In the genomic region with DNA sequence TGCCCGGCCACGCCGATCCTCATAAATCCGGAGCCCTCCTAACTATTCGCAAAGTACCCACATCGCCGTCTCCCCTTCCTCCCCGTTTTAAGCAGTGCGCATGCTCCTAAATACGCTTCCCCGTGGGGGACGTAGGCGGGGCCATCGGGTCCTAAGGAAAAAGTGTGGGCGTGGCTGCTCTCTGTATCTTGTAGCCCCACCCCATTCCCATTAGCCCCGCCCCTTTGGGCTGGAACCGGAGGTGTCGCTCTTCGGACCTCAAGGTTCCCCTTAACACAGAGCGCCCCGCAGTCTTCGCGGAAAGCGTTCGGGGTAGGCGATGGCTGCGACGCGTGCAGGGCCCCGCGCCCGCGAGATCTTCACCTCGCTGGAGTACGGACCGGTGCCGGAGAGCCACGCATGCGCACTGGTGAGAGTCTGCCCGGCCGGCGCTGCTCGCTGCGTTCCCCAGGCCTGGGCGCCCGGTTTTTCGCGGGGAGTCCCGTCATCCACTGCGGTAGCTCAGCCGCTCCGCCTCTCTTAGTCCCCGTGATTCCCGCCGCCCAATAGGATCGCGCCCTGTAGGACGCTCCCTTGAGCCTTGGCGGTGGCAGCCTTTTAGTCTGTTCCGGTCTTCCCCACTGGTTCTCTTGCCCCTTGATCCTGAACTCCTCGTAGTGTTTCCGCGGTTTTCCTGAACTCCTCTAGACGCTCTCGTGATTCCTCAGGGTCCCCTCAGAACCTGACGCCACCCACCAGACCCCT, we compare ENCODE assay signal across 1 cellular context.
TF ChIP-seq lines count a peak whose summit lies in the region.

A gene (plus strand): TSS at position 213 of the 744 bp plus-strand sequence. CDS start 107 bp downstream, at position 320.

TF ChIP-seq in HepG2, 621 proteins besides CTCF, POLR2A, EP300 and RAD21 (continued from another document and continues in another):
- TF ChIP-seq, protein P1, sequence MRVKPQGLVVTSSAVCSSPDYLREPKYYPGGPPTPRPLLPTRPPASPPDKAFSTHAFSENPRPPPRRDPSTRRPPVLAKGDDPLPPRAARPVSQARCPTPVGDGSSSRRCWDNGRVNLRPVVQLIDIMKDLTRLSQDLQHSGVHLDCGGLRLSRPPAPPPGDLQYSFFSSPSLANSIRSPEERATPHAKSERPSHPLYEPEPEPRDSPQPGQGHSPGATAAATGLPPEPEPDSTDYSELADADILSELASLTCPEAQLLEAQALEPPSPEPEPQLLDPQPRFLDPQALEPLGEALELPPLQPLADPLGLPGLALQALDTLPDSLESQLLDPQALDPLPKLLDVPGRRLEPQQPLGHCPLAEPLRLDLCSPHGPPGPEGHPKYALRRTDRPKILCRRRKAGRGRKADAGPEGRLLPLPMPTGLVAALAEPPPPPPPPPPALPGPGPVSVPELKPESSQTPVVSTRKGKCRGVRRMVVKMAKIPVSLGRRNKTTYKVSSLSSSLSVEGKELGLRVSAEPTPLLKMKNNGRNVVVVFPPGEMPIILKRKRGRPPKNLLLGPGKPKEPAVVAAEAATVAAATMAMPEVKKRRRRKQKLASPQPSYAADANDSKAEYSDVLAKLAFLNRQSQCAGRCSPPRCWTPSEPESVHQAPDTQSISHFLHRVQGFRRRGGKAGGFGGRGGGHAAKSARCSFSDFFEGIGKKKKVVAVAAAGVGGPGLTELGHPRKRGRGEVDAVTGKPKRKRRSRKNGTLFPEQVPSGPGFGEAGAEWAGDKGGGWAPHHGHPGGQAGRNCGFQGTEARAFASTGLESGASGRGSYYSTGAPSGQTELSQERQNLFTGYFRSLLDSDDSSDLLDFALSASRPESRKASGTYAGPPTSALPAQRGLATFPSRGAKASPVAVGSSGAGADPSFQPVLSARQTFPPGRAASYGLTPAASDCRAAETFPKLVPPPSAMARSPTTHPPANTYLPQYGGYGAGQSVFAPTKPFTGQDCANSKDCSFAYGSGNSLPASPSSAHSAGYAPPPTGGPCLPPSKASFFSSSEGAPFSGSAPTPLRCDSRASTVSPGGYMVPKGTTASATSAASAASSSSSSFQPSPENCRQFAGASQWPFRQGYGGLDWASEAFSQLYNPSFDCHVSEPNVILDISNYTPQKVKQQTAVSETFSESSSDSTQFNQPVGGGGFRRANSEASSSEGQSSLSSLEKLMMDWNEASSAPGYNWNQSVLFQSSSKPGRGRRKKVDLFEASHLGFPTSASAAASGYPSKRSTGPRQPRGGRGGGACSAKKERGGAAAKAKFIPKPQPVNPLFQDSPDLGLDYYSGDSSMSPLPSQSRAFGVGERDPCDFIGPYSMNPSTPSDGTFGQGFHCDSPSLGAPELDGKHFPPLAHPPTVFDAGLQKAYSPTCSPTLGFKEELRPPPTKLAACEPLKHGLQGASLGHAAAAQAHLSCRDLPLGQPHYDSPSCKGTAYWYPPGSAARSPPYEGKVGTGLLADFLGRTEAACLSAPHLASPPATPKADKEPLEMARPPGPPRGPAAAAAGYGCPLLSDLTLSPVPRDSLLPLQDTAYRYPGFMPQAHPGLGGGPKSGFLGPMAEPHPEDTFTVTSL (CRISPR knock-in tag; IDR thresholded peaks at IDR 0.05; ENCODE audit: borderline replicate concordance): no peak
- no peak for TF ChIP-seq ZNF251 (CRISPR knock-in tag; IDR thresholded peaks at IDR 0.05)
- TF ChIP-seq, protein P2, sequence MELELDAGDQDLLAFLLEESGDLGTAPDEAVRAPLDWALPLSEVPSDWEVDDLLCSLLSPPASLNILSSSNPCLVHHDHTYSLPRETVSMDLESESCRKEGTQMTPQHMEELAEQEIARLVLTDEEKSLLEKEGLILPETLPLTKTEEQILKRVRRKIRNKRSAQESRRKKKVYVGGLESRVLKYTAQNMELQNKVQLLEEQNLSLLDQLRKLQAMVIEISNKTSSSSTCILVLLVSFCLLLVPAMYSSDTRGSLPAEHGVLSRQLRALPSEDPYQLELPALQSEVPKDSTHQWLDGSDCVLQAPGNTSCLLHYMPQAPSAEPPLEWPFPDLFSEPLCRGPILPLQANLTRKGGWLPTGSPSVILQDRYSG (CRISPR knock-in tag; IDR thresholded peaks at IDR 0.05): no peak
- no peak for TF ChIP-seq LCORL (IDR thresholded peaks at IDR 0.05)
- peak; percentile 27; the same call in 1 of the 2 replicates for TF ChIP-seq LCORL (CRISPR knock-in tag; IDR thresholded peaks at IDR 0.05)
- TF ChIP-seq, protein P3, sequence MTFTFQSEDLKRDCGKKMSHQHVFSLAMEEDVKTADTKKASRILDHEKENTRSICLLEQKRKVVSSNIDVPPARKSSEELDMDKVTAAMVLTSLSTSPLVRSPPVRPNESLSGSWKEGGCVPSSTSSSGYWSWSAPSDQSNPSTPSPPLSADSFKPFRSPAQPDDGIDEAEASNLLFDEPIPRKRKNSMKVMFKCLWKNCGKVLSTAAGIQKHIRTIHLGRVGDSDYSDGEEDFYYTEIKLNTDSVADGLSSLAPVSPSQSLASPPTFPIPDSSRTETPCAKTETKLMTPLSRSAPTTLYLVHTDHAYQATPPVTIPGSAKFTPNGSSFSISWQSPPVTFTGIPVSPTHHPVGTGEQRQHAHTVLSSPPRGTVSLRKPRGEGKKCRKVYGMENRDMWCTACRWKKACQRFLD (CRISPR knock-in tag; IDR thresholded peaks at IDR 0.05; ENCODE audit: borderline replicate concordance): no peak; the same call in 1 of the 2 replicates
- no peak for TF ChIP-seq PTBP1 (IDR thresholded peaks at IDR 0.05; ENCODE audit: low read depth, low read length, poor library complexity, severe bottlenecking)
- no peak for TF ChIP-seq ZNF446 (CRISPR knock-in tag; IDR thresholded peaks at IDR 0.05)
- no peak for TF ChIP-seq ZNF225 (CRISPR knock-in tag; IDR thresholded peaks at IDR 0.05)
- TF ChIP-seq SATB2 (CRISPR knock-in tag; IDR thresholded peaks at IDR 0.05): peak; percentile 15; the same call in 1 of the 2 replicates
- no peak; the same call in 1 of the 2 replicates for TF ChIP-seq TBX2 (CRISPR knock-in tag; IDR thresholded peaks at IDR 0.05; ENCODE audit: borderline replicate concordance)
- peak; percentile 72 for TF ChIP-seq CBX1 (IDR thresholded peaks at IDR 0.05; ENCODE audit: low read depth)
- TF ChIP-seq PHF5A (CRISPR knock-in tag; IDR thresholded peaks at IDR 0.05; ENCODE audit: low read depth, unreplicated experiment): no peak
- no peak for TF ChIP-seq HHEX (CRISPR knock-in tag; IDR thresholded peaks at IDR 0.05)
- TF ChIP-seq, protein P4, sequence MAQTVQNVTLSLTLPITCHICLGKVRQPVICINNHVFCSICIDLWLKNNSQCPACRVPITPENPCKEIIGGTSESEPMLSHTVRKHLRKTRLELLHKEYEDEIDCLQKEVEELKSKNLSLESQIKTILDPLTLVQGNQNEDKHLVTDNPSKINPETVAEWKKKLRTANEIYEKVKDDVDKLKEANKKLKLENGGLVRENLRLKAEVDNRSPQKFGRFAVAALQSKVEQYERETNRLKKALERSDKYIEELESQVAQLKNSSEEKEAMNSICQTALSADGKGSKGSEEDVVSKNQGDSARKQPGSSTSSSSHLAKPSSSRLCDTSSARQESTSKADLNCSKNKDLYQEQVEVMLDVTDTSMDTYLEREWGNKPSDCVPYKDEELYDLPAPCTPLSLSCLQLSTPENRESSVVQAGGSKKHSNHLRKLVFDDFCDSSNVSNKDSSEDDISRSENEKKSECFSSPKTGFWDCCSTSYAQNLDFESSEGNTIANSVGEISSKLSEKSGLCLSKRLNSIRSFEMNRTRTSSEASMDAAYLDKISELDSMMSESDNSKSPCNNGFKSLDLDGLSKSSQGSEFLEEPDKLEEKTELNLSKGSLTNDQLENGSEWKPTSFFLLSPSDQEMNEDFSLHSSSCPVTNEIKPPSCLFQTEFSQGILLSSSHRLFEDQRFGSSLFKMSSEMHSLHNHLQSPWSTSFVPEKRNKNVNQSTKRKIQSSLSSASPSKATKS (CRISPR knock-in tag; IDR thresholded peaks at IDR 0.05): no peak
- TF ChIP-seq ZNF451 (CRISPR knock-in tag; IDR thresholded peaks at IDR 0.05): no peak; the same call in 1 of the 2 replicates
- TF ChIP-seq MZF1 (CRISPR knock-in tag; IDR thresholded peaks at IDR 0.05; ENCODE audit: borderline replicate concordance): no peak
- 0 out of 2 replicates have a peak, but pooled peaks have one; percentile 16 for TF ChIP-seq SSRP1 (CRISPR knock-in tag; IDR thresholded peaks at IDR 0.05)
- no peak for TF ChIP-seq RFXAP (CRISPR knock-in tag; IDR thresholded peaks at IDR 0.05; ENCODE audit: borderline replicate concordance)
- TF ChIP-seq ZNF883 (CRISPR knock-in tag; IDR thresholded peaks at IDR 0.05; ENCODE audit: not compliant biosample characterization): peak; percentile 69
- TF ChIP-seq MED13 (CRISPR knock-in tag; IDR thresholded peaks at IDR 0.05): no peak
- peak; percentile 34; the same call in 1 of the 2 replicates for TF ChIP-seq TARDBP (CRISPR knock-in tag; IDR thresholded peaks at IDR 0.05)
- TF ChIP-seq, protein P5, sequence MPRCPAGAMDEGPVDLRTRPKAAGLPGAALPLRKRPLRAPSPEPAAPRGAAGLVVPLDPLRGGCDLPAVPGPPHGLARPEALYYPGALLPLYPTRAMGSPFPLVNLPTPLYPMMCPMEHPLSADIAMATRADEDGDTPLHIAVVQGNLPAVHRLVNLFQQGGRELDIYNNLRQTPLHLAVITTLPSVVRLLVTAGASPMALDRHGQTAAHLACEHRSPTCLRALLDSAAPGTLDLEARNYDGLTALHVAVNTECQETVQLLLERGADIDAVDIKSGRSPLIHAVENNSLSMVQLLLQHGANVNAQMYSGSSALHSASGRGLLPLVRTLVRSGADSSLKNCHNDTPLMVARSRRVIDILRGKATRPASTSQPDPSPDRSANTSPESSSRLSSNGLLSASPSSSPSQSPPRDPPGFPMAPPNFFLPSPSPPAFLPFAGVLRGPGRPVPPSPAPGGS (CRISPR knock-in tag; IDR thresholded peaks at IDR 0.05): peak; percentile 40; the same call in 1 of the 2 replicates
- 0 out of 2 replicates have a peak, but pooled peaks have one; percentile 10 for TF ChIP-seq NR2C2 (CRISPR knock-in tag; IDR thresholded peaks at IDR 0.05; ENCODE audit: borderline replicate concordance)
- TF ChIP-seq GTF3A (CRISPR knock-in tag; conservative IDR thresholded peaks at IDR 0.05): no peak
- no peak for TF ChIP-seq ZNF121 (CRISPR knock-in tag; IDR thresholded peaks at IDR 0.05)
- TF ChIP-seq, protein P6, sequence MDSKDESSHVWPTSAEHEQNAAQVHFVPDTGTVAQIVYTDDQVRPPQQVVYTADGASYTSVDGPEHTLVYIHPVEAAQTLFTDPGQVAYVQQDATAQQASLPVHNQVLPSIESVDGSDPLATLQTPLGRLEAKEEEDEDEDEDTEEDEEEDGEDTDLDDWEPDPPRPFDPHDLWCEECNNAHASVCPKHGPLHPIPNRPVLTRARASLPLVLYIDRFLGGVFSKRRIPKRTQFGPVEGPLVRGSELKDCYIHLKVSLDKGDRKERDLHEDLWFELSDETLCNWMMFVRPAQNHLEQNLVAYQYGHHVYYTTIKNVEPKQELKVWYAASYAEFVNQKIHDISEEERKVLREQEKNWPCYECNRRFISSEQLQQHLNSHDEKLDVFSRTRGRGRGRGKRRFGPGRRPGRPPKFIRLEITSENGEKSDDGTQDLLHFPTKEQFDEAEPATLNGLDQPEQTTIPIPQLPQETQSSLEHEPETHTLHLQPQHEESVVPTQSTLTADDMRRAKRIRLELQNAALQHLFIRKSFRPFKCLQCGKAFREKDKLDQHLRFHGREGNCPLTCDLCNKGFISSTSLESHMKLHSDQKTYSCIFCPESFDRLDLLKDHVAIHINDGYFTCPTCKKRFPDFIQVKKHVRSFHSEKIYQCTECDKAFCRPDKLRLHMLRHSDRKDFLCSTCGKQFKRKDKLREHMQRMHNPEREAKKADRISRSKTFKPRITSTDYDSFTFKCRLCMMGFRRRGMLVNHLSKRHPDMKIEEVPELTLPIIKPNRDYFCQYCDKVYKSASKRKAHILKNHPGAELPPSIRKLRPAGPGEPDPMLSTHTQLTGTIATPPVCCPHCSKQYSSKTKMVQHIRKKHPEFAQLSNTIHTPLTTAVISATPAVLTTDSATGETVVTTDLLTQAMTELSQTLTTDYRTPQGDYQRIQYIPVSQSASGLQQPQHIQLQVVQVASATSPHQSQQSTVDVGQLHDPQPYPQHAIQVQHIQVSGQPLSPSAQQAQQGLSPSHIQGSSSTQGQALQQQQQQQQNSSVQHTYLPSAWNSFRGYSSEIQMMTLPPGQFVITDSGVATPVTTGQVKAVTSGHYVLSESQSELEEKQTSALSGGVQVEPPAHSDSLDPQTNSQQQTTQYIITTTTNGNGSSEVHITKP (CRISPR knock-in tag; IDR thresholded peaks at IDR 0.05; ENCODE audit: low read depth): no peak
- TF ChIP-seq FOXP1 (IDR thresholded peaks at IDR 0.05): no peak
- no peak for TF ChIP-seq FOXP1 (CRISPR knock-in tag; IDR thresholded peaks at IDR 0.05)
- TF ChIP-seq, protein P7, sequence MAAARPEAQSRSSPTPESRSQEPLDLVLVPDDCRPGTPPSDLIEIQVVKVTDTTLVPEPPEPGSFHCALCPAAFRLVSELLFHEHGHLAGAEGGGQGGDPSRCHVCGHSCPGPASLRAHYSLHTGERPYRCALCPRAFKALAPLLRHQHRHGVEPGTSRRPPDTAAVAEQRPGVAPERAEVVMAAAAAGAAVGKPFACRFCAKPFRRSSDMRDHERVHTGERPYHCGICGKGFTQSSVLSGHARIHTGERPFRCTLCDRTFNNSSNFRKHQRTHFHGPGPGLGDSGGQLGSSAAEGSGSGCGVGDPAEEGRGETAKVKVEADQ (CRISPR knock-in tag; IDR thresholded peaks at IDR 0.05; ENCODE audit: borderline replicate concordance): no peak
- TF ChIP-seq, protein P8, sequence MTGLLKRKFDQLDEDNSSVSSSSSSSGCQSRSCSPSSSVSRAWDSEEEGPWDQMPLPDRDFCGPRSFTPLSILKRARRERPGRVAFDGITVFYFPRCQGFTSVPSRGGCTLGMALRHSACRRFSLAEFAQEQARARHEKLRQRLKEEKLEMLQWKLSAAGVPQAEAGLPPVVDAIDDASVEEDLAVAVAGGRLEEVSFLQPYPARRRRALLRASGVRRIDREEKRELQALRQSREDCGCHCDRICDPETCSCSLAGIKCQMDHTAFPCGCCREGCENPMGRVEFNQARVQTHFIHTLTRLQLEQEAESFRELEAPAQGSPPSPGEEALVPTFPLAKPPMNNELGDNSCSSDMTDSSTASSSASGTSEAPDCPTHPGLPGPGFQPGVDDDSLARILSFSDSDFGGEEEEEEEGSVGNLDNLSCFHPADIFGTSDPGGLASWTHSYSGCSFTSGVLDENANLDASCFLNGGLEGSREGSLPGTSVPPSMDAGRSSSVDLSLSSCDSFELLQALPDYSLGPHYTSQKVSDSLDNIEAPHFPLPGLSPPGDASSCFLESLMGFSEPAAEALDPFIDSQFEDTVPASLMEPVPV (CRISPR knock-in tag; IDR thresholded peaks at IDR 0.05): no peak
- TF ChIP-seq SIX4 (CRISPR knock-in tag; IDR thresholded peaks at IDR 0.05): no peak; the same call in 1 of the 2 replicates
- no peak for TF ChIP-seq RORA (CRISPR knock-in tag; IDR thresholded peaks at IDR 0.05)
- TF ChIP-seq, protein P9, sequence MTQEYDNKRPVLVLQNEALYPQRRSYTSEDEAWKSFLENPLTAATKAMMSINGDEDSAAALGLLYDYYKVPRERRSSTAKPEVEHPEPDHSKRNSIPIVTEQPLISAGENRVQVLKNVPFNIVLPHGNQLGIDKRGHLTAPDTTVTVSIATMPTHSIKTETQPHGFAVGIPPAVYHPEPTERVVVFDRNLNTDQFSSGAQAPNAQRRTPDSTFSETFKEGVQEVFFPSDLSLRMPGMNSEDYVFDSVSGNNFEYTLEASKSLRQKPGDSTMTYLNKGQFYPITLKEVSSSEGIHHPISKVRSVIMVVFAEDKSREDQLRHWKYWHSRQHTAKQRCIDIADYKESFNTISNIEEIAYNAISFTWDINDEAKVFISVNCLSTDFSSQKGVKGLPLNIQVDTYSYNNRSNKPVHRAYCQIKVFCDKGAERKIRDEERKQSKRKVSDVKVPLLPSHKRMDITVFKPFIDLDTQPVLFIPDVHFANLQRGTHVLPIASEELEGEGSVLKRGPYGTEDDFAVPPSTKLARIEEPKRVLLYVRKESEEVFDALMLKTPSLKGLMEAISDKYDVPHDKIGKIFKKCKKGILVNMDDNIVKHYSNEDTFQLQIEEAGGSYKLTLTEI (CRISPR knock-in tag; conservative IDR thresholded peaks at IDR 0.05): no peak
- peak; percentile 48; the same call in 1 of the 2 replicates for TF ChIP-seq SP2 (CRISPR knock-in tag; IDR thresholded peaks at IDR 0.05)
- TF ChIP-seq ATF1 (CRISPR knock-in tag; IDR thresholded peaks at IDR 0.05): no peak; the same call in 1 of the 2 replicates
